Comparison of ENCODE assay signal across 8 cellular contexts in the genomic region with DNA sequence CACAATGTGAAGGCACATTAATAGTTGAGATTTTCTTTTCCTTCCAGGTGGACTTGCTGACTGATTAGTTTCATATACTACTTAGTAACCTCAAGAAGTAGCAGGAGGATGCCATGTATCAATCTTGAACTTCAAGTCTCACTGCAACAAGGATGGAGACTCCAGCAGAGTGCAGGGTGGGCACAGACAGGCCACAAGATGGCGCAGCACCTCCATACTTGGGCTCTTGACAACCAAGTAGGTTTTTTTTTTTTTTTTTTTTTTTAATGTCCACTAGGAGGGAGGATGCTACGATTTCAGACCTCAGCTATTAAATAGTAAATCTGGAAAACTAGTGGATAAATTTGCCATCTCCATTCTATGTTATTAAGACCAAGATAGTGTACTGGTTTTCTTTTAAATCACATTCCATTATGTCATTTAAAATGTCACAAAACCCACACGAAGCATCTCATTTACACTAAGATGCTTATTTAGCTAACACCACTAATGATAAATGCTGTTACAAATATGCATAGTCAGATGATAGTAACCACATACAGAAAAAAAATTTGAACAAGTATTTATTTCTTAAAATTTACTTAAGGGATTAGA. TPM values are rescaled to one million over a fixed set of nuclear protein-coding genes. Genes with fewer than 3 reads are reported as not detected.
DNase-seq lines count a peak whose midpoint lies in the region; ATAC-seq and TF ChIP-seq lines count a peak whose summit lies in the region.

No MANE protein-coding gene starts in this region.

- H4K8ac ChIP-seq in mesenchymal stem cell (ENCODE audit: low read length): no peak overlapping the region

- H3K27me3 ChIP-seq in GM06990 (replicated peaks; ENCODE audit: control insufficient read depth, insufficient read depth, low read length) (no peaks in the 10 kb centered on the region), mesenchymal stem cell (ENCODE audit: control insufficient read depth in 1 of 2, insufficient read depth in 1 of 2, low read length in 2 of 2) (no peaks in the 10 kb centered on the region)

- no peaks in the 10 kb centered on the region for H3K27me3 Mint-ChIP-seq in activated CD4-positive, alpha-beta memory T cell treated with anti-CD3 and anti-CD28 coated beads, Interleukin-2, amount 10 ng/mL, durations not matched to agents 7 days and 5 days

- no peak overlapping the region for H3K27ac Mint-ChIP-seq in activated CD4-positive, alpha-beta memory T cell treated with anti-CD3 and anti-CD28 coated beads, Interleukin-2, amount 10 ng/mL, durations not matched to agents 7 days and 5 days

- ATAC-seq in HG03354 (IDR thresholded peaks at IDR 0.05; ENCODE audit: poor library complexity, severe bottlenecking, unreplicated experiment) (peak; percentile 74), HG03439 (IDR thresholded peaks at IDR 0.05; ENCODE audit: unreplicated experiment) (no peak)

- no peak overlapping the region for H3K18ac ChIP-seq in mesenchymal stem cell (ENCODE audit: low read depth in 1 of 2, low read length in 2 of 2)

- TF ChIP-seq CTCF in GM06990 (IDR thresholded peaks at IDR 0.05; ENCODE audit: insufficient read depth, low read length, poor library complexity, severe bottlenecking): peak; percentile 89

- no peaks in the 10 kb centered on the region; the same call in 1 of the 2 replicates for H3K36me3 ChIP-seq in GM06990 (ENCODE audit: control insufficient read depth, insufficient read depth, low read length)
- H3K36me3 ChIP-seq in mesenchymal stem cell (ENCODE audit: control insufficient read depth in 1 of 2, insufficient read depth in 2 of 2, low read depth in 1 of 2, low read length in 2 of 2): peaks cover under 1 to 67% of the 10 kb centered on the region in 2 experiments

- no peak overlapping the region for H2BK15ac ChIP-seq in mesenchymal stem cell (ENCODE audit: low read depth, poor library complexity, severe bottlenecking)

- no peak overlapping the region for H3K4me3 Mint-ChIP-seq in activated CD4-positive, alpha-beta memory T cell treated with anti-CD3 and anti-CD28 coated beads, Interleukin-2, amount 10 ng/mL, durations not matched to agents 7 days and 5 days

- H3K4me3 ChIP-seq in GM06990 (replicated peaks; ENCODE audit: low read depth, low read length) (no peak overlapping the region), mesenchymal stem cell (ENCODE audit: insufficient read depth in 1 of 2, low read depth in 1 of 2, low read length in 2 of 2) (no peak overlapping the region)

- H3K4me2 ChIP-seq in mesenchymal stem cell (ENCODE audit: low read length, poor library complexity, severe bottlenecking): no peak overlapping the region

- H4K91ac ChIP-seq in mesenchymal stem cell (ENCODE audit: low read length): no peak overlapping the region

- CTCF ChIA-PET in activated CD4-positive, alpha-beta memory T cell treated with anti-CD3 and anti-CD28 coated beads, Interleukin-2, amount 10 ng/mL, durations not matched to agents 7 days and 5 days (lab: Charles Lee): interaction anchor here (0.6 to 4.6 kb wide), 52 partner anchors 9 to 1609 kb away, joined by 3 to 96 read pairs (median 4); no protein-coding TSS in a partner anchor

- no peak overlapping the region for H3K23ac ChIP-seq in mesenchymal stem cell (ENCODE audit: low read length in 2 of 2)

- no peak overlapping the region for H2AFZ ChIP-seq in mesenchymal stem cell (ENCODE audit: low read depth, low read length)

- H3K9ac ChIP-seq in mesenchymal stem cell (ENCODE audit: low read length): no peak overlapping the region

- no peak overlapping the region for H3K14ac ChIP-seq in mesenchymal stem cell (ENCODE audit: low read length in 2 of 2)

- no peaks in the 10 kb centered on the region for H3K9me3 Mint-ChIP-seq in activated CD4-positive, alpha-beta memory T cell treated with anti-CD3 and anti-CD28 coated beads, Interleukin-2, amount 10 ng/mL, durations not matched to agents 7 days and 5 days

- no peak overlapping the region for H2AK5ac ChIP-seq in mesenchymal stem cell (ENCODE audit: low read length, severe bottlenecking)

- no peak overlapping the region for H2BK5ac ChIP-seq in mesenchymal stem cell (ENCODE audit: low read depth, low read length, poor library complexity, severe bottlenecking)

- H3K4me1 Mint-ChIP-seq in activated CD4-positive, alpha-beta memory T cell treated with anti-CD3 and anti-CD28 coated beads, Interleukin-2, amount 10 ng/mL, durations not matched to agents 7 days and 5 days: peaks cover 6% of the 10 kb centered on the region

- H3K4ac ChIP-seq in mesenchymal stem cell (ENCODE audit: low read depth in 1 of 2, low read length in 2 of 2): no peak overlapping the region

- H3K79me1 ChIP-seq in mesenchymal stem cell (replicated peaks; ENCODE audit: low read length, poor library complexity, severe bottlenecking): no peaks in the 10 kb centered on the region

- no peak overlapping the region for H2BK12ac ChIP-seq in mesenchymal stem cell (ENCODE audit: low read length in 2 of 2)

- peaks cover 29% of the 10 kb centered on the region for H3K36me3 Mint-ChIP-seq in activated CD4-positive, alpha-beta memory T cell treated with anti-CD3 and anti-CD28 coated beads, Interleukin-2, amount 10 ng/mL, durations not matched to agents 7 days and 5 days (ENCODE audit: low read depth)

- H2BK120ac ChIP-seq in mesenchymal stem cell (ENCODE audit: low read depth, low read length): no peak overlapping the region

- DNase-seq in GM06990 (ENCODE audit: extremely low read depth, insufficient read length) (peak; percentile 52), NCI-H82 (lab: John Stamatoyannopoulos, UW) (peak; percentile 82), mesenchymal stem cell (peak; percentile 86)
- DNase-seq in activated CD4-positive, alpha-beta memory T cell treated with anti-CD3 and anti-CD28 coated beads, Interleukin-2, amount 10 ng/mL, durations not matched to agents 7 days and 5 days: peak; percentile 82
- DNase-seq in effector CD8-positive, alpha-beta T cell (lab: John Stamatoyannopoulos, UW): peak; percentile 58
- peak; percentile 56 to 61 for DNase-seq in stimulated activated CD8-positive, alpha-beta memory T cell treated with anti-CD3 and anti-CD28 coated beads, Interleukin-15, amount 100 ng/mL, for 48 hours (ENCODE audit: low read depth in 2 of 2)

- POLR2A ChIA-PET in activated CD4-positive, alpha-beta memory T cell treated with anti-CD3 and anti-CD28 coated beads, Interleukin-2, amount 10 ng/mL, durations not matched to agents 7 days and 5 days (lab: Charles Lee): interaction anchor here (0.8 to 2.3 kb wide), 6 partner anchors 13 to 879 kb away, joined by 3 to 15 read pairs (median 3); partner anchors contain the start of genes IL6ST and MAP3K1

- no peaks in the 10 kb centered on the region for H3K9me3 ChIP-seq in mesenchymal stem cell (ENCODE audit: control insufficient read depth, low read length)

- H3K4me1 ChIP-seq in mesenchymal stem cell (ENCODE audit: control insufficient read depth, insufficient read depth, low read depth, low read length): peaks cover 3% of the 10 kb centered on the region

- no peak overlapping the region for H3K27ac ChIP-seq in mesenchymal stem cell (ENCODE audit: low read length, poor library complexity, severe bottlenecking)

- no CpG with 5 or more reads among the region's 3 CpGs for WGBS in mesenchymal stem cell

RNA-seq across cellular contexts. Expression of gene IL6ST, which starts 58.6 kb away (rescaled TPM):
- 10 to 100 TPM; 51.0 to 53.4 TPM for total RNA-seq in activated CD4-positive, alpha-beta memory T cell treated with anti-CD3 and anti-CD28 coated beads, Interleukin-2, amount 10 ng/mL, durations not matched to agents 7 days and 5 days
- 1,394 TPM for polyA plus RNA-seq in mesenchymal stem cell (2013, experiment 1 of 2)
- 1,387 TPM for polyA plus RNA-seq in mesenchymal stem cell (2013, experiment 2 of 2)
